ENCODE assay signal across 17 cellular contexts in genomic region chr5:93307557-93307956, GRCh38.
DNase-seq lines count a peak whose midpoint lies in the region; FAIRE-seq and TF ChIP-seq lines count a peak whose summit lies in the region.
"Had no signal": no experiment of that assay in that cellular context is flagged by ENCODE, and none has a peak within 500 bp of the region (broad histone marks: within the 10 kb centered on the region; RNA-seq: fewer than 3 reads in every experiment).

No MANE protein-coding gene starts in this region.

- H3K9me3 ChIP-seq in A673 (ENCODE audit: low read depth, low read length, poor library complexity, severe bottlenecking) (no peaks in the 10 kb centered on the region), adipocyte (ENCODE audit: control insufficient read depth, low read length) (no peaks in the 10 kb centered on the region)
- H3K9me3 ChIP-seq: left lung, SJCRH30 had no signal

- H3K27me3 ChIP-seq in A673 (replicated peaks; ENCODE audit: insufficient read depth, low read depth, low read length, poor library complexity) (no peaks in the 10 kb centered on the region), adipocyte (replicated peaks; ENCODE audit: control insufficient read depth, insufficient read depth, low read length) (no peaks in the 10 kb centered on the region)
- H3K27me3 ChIP-seq: left lung, SJCRH30 had no signal

- H3K27ac ChIP-seq in A673 (ENCODE audit: low read depth, low read length, poor library complexity, severe bottlenecking) = no peak overlapping the region
- H3K27ac ChIP-seq: left lung, SJCRH30 had no signal

- peak; percentile 18 for DNase-seq in A673 (ENCODE audit: low spot score)
- peak; percentile 55 for DNase-seq in HCEC 1CT
- DNase-seq in adipocyte (ENCODE audit: low read depth) = peak; percentile 80
- DNase-seq in fibroblast of pulmonary artery (ENCODE audit: low read depth) = peak; percentile 65
- DNase-seq in activated effector memory CD4-positive, alpha-beta T cell treated with anti-CD3 and anti-CD28 coated beads, Interleukin-2, amount 50 U/mL, for 16 hours = no peak
- DNase-seq in 8988T = no peak
- DNase-seq in activated CD4-positive, alpha-beta T cell treated with anti-CD3 and anti-CD28 coated beads for 48 hours = no peak
- DNase-seq in GM12892 (ENCODE audit: insufficient read length) = no peak
- DNase-seq: activated naive CD4-positive, alpha-beta T cell treated with anti-CD3 and anti-CD28 coated beads, Interleukin-2, amount 50 U/mL, for 16 hours; activated T-cell treated with anti-CD3 and anti-CD28 coated beads, Interleukin-2, amount 50 U/mL, for 4 hours; DMS79; left lung; NCI-H1092; NCI-H526 treated with DMSO at 0.1 percent for 48 hours; OCI-M1; SJCRH30; stimulated activated CD4-positive, alpha-beta T cell treated with anti-CD3 and anti-CD28 coated beads, Interleukin-4, amount 100 ng/mL, for 4 hours had no signal

- no peak overlapping the region for H3K4me3 ChIP-seq in A673 (ENCODE audit: low read depth, low read length, poor library complexity, severe bottlenecking)
- H3K4me3 ChIP-seq in adipocyte (ENCODE audit: low read length) = no peak overlapping the region
- H3K4me3 ChIP-seq in fibroblast of pulmonary artery (replicated peaks; ENCODE audit: low read depth, low read length) = no peak overlapping the region
- H3K4me3 ChIP-seq: left lung, SJCRH30 had no signal

- TF ChIP-seq POLR2A in GM12892 (IDR thresholded peaks at IDR 0.05; ENCODE audit: low read depth, low read length) = no peak

- TF ChIP-seq CTCF in A673 (conservative IDR thresholded peaks at IDR 0.05; ENCODE audit: low read depth, low read length) (no peak), fibroblast of pulmonary artery (IDR thresholded peaks at IDR 0.05; ENCODE audit: low read length, missing control alignments) (no peak)

- POLR2A ChIA-PET in A673 (lab: Charles Lee; ENCODE audit: low non-redundant PET) = no interaction called here

- no peak for FAIRE-seq in GM12892 (lab: Jason Lieb, UNC)

- CTCF ChIA-PET in A673 (lab: Charles Lee) = no interaction called here

- H3K36me3 ChIP-seq in A673 (ENCODE audit: insufficient read depth, low read length, poor library complexity, severe bottlenecking) (no peaks in the 10 kb centered on the region), adipocyte (ENCODE audit: control insufficient read depth, insufficient read depth, low read length, severe bottlenecking) (no peaks in the 10 kb centered on the region)
- H3K36me3 ChIP-seq: left lung, SJCRH30 had no signal

- H3K9ac ChIP-seq in adipocyte (ENCODE audit: low read length) = no peak overlapping the region

- H3K4me1 ChIP-seq in A673 (ENCODE audit: insufficient read depth, low read length, poor library complexity, severe bottlenecking) = no peaks in the 10 kb centered on the region
- H3K4me1 ChIP-seq in adipocyte (ENCODE audit: control insufficient read depth, insufficient read depth, low read length) = peaks cover 23% of the 10 kb centered on the region
- H3K4me1 ChIP-seq: left lung, SJCRH30 had no signal

- no TSS peak for BruUV-seq in A673 (replicated peaks; lab: Mats Ljungman, UMichigan)

- intact Hi-C loops in A673 (cut with micrococcal nuclease; ENCODE audit: unreplicated experiment) = no loop called here

Comparison
In these comparisons a context has a peak if more than half of its experiments do, and no peak if none do; other contexts are left out.
1. DNase-seq: peak in A673 (single experiment), HCEC 1CT (single experiment), adipocyte (single experiment) and fibroblast of pulmonary artery (single experiment); none in activated effector memory CD4-positive, alpha-beta T cell treated with anti-CD3 and anti-CD28 coated beads, Interleukin-2, amount 50 U/mL, for 16 hours (single experiment), 8988T (single experiment), activated CD4-positive, alpha-beta T cell treated with anti-CD3 and anti-CD28 coated beads for 48 hours (single experiment) and GM12892 (single experiment).